In the genomic region with DNA sequence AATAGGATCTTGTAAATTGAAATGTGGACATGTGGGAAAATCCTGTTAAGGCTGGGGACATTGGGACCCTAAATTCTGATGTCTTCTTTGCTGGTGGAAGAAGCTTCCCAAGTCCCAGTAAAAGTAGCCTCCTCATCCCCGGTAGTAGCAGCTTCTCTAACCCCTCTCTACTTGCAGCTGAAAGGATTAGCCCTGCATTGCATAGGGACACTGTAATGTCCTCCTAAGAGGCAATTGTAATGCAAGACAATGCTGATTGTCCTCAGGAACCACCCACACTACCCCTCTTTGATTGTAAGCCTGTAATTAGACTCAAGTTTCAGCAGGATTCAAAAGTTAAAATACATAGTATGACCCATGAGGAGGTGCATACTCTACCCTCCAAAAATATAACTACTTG, we compare ENCODE assay signal across 21 cellular contexts.
A peak's percentile ranks its signal among the peaks of the same experiment; 100 is the strongest.
DNase-seq lines count a peak whose midpoint lies in the region; ATAC-seq, FAIRE-seq and TF ChIP-seq lines count a peak whose summit lies in the region.
"Had no signal": no experiment of that assay in that cellular context is flagged by ENCODE, and none has a peak within 500 bp of the region (broad histone marks: within the 10 kb centered on the region; RNA-seq: fewer than 3 reads in every experiment).

No MANE protein-coding gene starts in this region.

- no peak overlapping the region for H3K4me2 ChIP-seq in H1 (ENCODE audit: insufficient read depth in 1 of 2, low read depth in 2 of 2, low read length in 2 of 2)

- H2AFZ ChIP-seq in H1 (ENCODE audit: low read length): no peak overlapping the region

- H2BK20ac ChIP-seq in H1 (ENCODE audit: low read length): no peak overlapping the region

- no peak overlapping the region for H3K4ac ChIP-seq in H1 (replicated peaks; ENCODE audit: insufficient read length, low read depth, low read length)

- no peak overlapping the region for H2BK15ac ChIP-seq in H1 (ENCODE audit: low read length)

- no peak overlapping the region for H3K4me3 ChIP-seq in HUES64 (ENCODE audit: low read length)
- no peak overlapping the region for H3K4me3 ChIP-seq in H1 (ENCODE audit: extremely low read depth in 1 of 4, insufficient read depth in 2 of 4, low read depth in 3 of 4, low read length in 4 of 4)
- no peak overlapping the region for H3K4me3 ChIP-seq in small intestine (ENCODE audit: low read depth in 1 of 2, low read length in 2 of 2)
- H3K4me3 ChIP-seq: HAP-1 had no signal

- H3K23me2 ChIP-seq in H1 (ENCODE audit: low read depth, low read length): 0 out of 2 replicates have a peak, but pooled peaks cover 5% of the 10 kb centered on the region

- DNase-seq in H1 (ENCODE audit: low read depth in 1 of 2, low spot score in 2 of 2): no peak
- DNase-seq in superior temporal gyrus (ENCODE audit: extremely low spot score): peak; percentile 65
- no peak for DNase-seq in RCC 7860 (ENCODE audit: low spot score)
- no peak for DNase-seq in small intestine
- DNase-seq: ACHN, AML-193, COR-L47, DMS153, NCI-H1105 treated with DMSO at 0.1 percent for 48 hours, NCI-H1694 treated with DMSO at 0.1 percent for 48 hours, NCI-H2107, NCI-H69, OCI-M1, RPMI8226, SIG-M5 had no signal

- no peaks in the 10 kb centered on the region for H3K79me1 ChIP-seq in H1 (ENCODE audit: low read depth, low read length)

- no peak overlapping the region for H4K8ac ChIP-seq in H1 (ENCODE audit: extremely low read depth, insufficient read depth, low read length)

- no peak overlapping the region for H2BK120ac ChIP-seq in H1 (replicated peaks; ENCODE audit: low read depth, low read length)

- H3K36me3 ChIP-seq in HUES64 (ENCODE audit: insufficient read depth, low read length) (0 out of 2 replicates have a peak, but pooled peaks cover 3% of the 10 kb centered on the region), H1 (ENCODE audit: control insufficient read depth in 2 of 4, insufficient read depth in 4 of 4, low read length in 3 of 4) (peaks cover 0 to 4% (median 0%) of the 10 kb centered on the region in 4 experiments; a peak in 2 of 8 replicates), small intestine (ENCODE audit: control insufficient read depth in 2 of 2, insufficient read depth in 2 of 2, low read length in 2 of 2) (no peaks in the 10 kb centered on the region)
- H3K36me3 ChIP-seq: HAP-1 had no signal

- 35% methylated on average over 1 of the region's 1 CpG for WGBS in HUES64
- 58% methylated on average over 1 of the region's 1 CpG; no CpG with 5 or more reads in 1 of the 2 experiments for WGBS in H1 (ENCODE audit: extremely low coverage in 1 of 2, insufficient coverage in 1 of 2, insufficient read length in 1 of 2, insufficient replicate concordance in 2 of 2, low coverage in 1 of 2, low lambda C conversion rate in 2 of 2, missing lambda C conversion rate in 1 of 2), 2 experiments
- WGBS in small intestine, 3 donors: 51 to 75% (median 74%) methylated on average over 1 of the region's 1 CpG

- no peak for TF ChIP-seq CTCF in H1 (IDR thresholded peaks at IDR 0.05; ENCODE audit: control extremely low read depth in 1 of 3, insufficient read depth in 1 of 3, low read depth in 1 of 3, low read length in 3 of 3)

- no peaks in the 10 kb centered on the region for H4K20me1 ChIP-seq in H1 (replicated peaks in 1 of 2; ENCODE audit: control insufficient read depth in 1 of 2, insufficient read depth in 2 of 2, low read length in 2 of 2)

- TF ChIP-seq EP300 in H1 (IDR thresholded peaks at IDR 0.05; ENCODE audit: borderline replicate concordance in 1 of 2, low read depth in 2 of 2, low read length in 2 of 2): no peak

- no peak overlapping the region for H2BK5ac ChIP-seq in H1 (ENCODE audit: low read depth, low read length)

- no peak overlapping the region for H3K23ac ChIP-seq in H1 (ENCODE audit: insufficient read length)

- H3K4me1 ChIP-seq in HUES64 (ENCODE audit: insufficient read depth, low read length): peaks cover 18% of the 10 kb centered on the region
- peaks cover 4 to 11% (median 9%) of the 10 kb centered on the region in 4 experiments; a peak in 5 of 7 replicates for H3K4me1 ChIP-seq in H1 (replicated peaks in 1 of 4; ENCODE audit: control insufficient read depth in 3 of 4, insufficient read depth in 4 of 4, low read length in 3 of 4)
- H3K4me1 ChIP-seq in small intestine (ENCODE audit: control insufficient read depth in 2 of 2, insufficient read depth in 1 of 2, low read depth in 1 of 2, low read length in 1 of 2): no peaks in the 10 kb centered on the region
- H3K4me1 ChIP-seq: HAP-1 had no signal

- FAIRE-seq in H1 (lab: Jason Lieb, UNC) (no peak), RCC 7860 (lab: Jason Lieb, UNC) (no peak), small intestine (lab: Jason Lieb, UNC) (no peak)
- FAIRE-seq: GM19239, HTR-8/SVneo had no signal

- H3K79me2 ChIP-seq in H1 (ENCODE audit: control insufficient read depth in 1 of 2, insufficient read depth in 2 of 2, low read length in 2 of 2): no peaks in the 10 kb centered on the region

- CTCF ChIA-PET in H1 (lab: Charles Lee; ENCODE audit: partially characterized antibody): interaction anchor here (0.8 kb wide), 1 partner anchor 22 kb away, joined by 4 read pairs; no protein-coding TSS in a partner anchor

- H3K56ac ChIP-seq in H1 (replicated peaks; ENCODE audit: insufficient read length, low read depth, low read length): no peak overlapping the region

- POLR2A ChIA-PET in H1 (lab: Charles Lee; ENCODE audit: partially characterized antibody): no interaction called here

- H3K18ac ChIP-seq in H1 (ENCODE audit: extremely low read depth, low read length): no peak overlapping the region

- no peak overlapping the region for H4K91ac ChIP-seq in H1 (replicated peaks; ENCODE audit: insufficient read length, low read length)

- H2AK5ac ChIP-seq in H1 (ENCODE audit: low read depth, low read length): no peak overlapping the region

- H3K9ac ChIP-seq in HUES64 (ENCODE audit: low read depth, low read length): no peak overlapping the region
- H3K9ac ChIP-seq in H1 (replicated peaks in 1 of 4; ENCODE audit: extremely low read depth in 1 of 4, low read depth in 3 of 4, low read length in 3 of 4): no peak overlapping the region

- H3K27me3 ChIP-seq in HUES64 (ENCODE audit: insufficient read depth, low read length): peaks cover 7% of the 10 kb centered on the region; the same call in 1 of the 2 replicates
- no peaks in the 10 kb centered on the region for H3K27me3 ChIP-seq in H1 (replicated peaks in 1 of 4; ENCODE audit: control insufficient read depth in 3 of 4, extremely low read depth in 1 of 4, insufficient read depth in 3 of 4, low read length in 3 of 4)
- H3K27me3 ChIP-seq in layer of hippocampus (ENCODE audit: control insufficient read depth, insufficient read depth, low read length): no peaks in the 10 kb centered on the region
- H3K27me3 ChIP-seq in small intestine (ENCODE audit: control insufficient read depth in 2 of 2, insufficient read depth in 2 of 2, low read length in 2 of 2): no peaks in the 10 kb centered on the region

- no peak overlapping the region for H4K5ac ChIP-seq in H1 (ENCODE audit: insufficient read length, low read depth, low read length)

- no peak overlapping the region for H2BK12ac ChIP-seq in H1 (ENCODE audit: low read depth, low read length)

- H3K9me3 ChIP-seq in HUES64 (ENCODE audit: insufficient read depth, low read depth, low read length) (peaks cover 26% of the 10 kb centered on the region), H1 (ENCODE audit: insufficient read depth in 2 of 2, low read depth in 1 of 2, low read length in 1 of 2) (peaks cover 21 to 25% of the 10 kb centered on the region in 2 experiments), small intestine (ENCODE audit: control insufficient read depth, low read depth) (no peaks in the 10 kb centered on the region)
- H3K9me3 ChIP-seq: HAP-1 had no signal

- no peak for TF ChIP-seq RAD21 in H1 (IDR thresholded peaks at IDR 0.05 in 1 of 2, conservative IDR thresholded peaks at IDR 0.05 in 1 of 2; ENCODE audit: low read depth in 2 of 2, low read length in 2 of 2)

- no peak for ATAC-seq in HG03025 (IDR thresholded peaks at IDR 0.05; ENCODE audit: low FRiP score, unreplicated experiment)

- TF ChIP-seq POLR2A in H1 (IDR thresholded peaks at IDR 0.05; ENCODE audit: control extremely low read depth in 1 of 2, low read depth in 2 of 2, low read length in 2 of 2): no peak

- H3K27ac ChIP-seq in HUES64 (ENCODE audit: low read depth, low read length) (peak overlapping the region; percentile 23; the same call in 1 of the 2 replicates), H1 (ENCODE audit: low read depth, low read length) (no peak overlapping the region), layer of hippocampus (ENCODE audit: low read depth, low read length) (peak overlapping the region; percentile 44), small intestine (ENCODE audit: low read depth in 1 of 2, low read length in 1 of 2) (no peak overlapping the region)

- no peak overlapping the region for H3K14ac ChIP-seq in H1 (ENCODE audit: insufficient read length)

TF ChIP-seq in H1, 55 proteins besides CTCF, POLR2A, EP300 and RAD21:
- TF ChIP-seq TCF12 (IDR thresholded peaks at IDR 0.05; ENCODE audit: low read depth, low read length) (0 out of 2 replicates have a peak, but pooled peaks have one; percentile 63), NANOG (IDR thresholded peaks at IDR 0.05; ENCODE audit: insufficient read depth, low read depth, low read length, poor library complexity, severe bottlenecking) (peak; percentile 26), RNF2 (IDR thresholded peaks at IDR 0.05; ENCODE audit: borderline replicate concordance, low read depth, low read length, missing control alignments, poor library complexity, severe bottlenecking) (no peak), POU5F1 (IDR thresholded peaks at IDR 0.05; ENCODE audit: low read depth, low read length) (0 out of 2 replicates have a peak, but pooled peaks have one; percentile 13)
TF ChIP-seq in H1: peak in this region for 3.

Comparison
In these comparisons a context has a peak if more than half of its experiments do, and no peak if none do; other contexts are left out.
1. H3K27ac ChIP-seq: peak in HUES64 (single experiment) and layer of hippocampus (single experiment); none in H1 (single experiment) and small intestine (0 of 2).